In the genomic region with DNA sequence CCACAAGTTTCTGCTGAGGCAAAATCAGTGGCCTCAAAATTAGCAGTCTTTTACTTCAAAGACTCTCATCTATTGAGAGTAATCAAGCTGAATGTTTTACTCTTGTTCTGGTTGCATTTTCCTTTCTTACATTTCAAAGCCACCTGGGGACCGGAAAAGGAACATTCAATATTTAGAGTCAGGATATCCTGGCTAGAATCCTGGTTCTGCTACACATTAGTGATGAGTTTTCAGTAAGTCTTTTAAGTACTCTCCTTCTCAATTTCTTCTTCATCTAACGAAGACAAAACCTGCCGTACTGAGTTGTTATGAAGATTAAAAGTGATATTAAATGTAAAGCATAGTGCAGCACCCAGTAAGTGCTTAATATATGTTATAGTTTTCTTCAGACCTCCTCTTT, we compare ENCODE assay signal across 21 cellular contexts. TPM values are rescaled to one million over a fixed set of nuclear protein-coding genes. Genes with fewer than 3 reads are reported as not detected.
"Had no signal": no experiment of that assay in that cellular context is flagged by ENCODE, and none has a peak within 500 bp of the region (broad histone marks: within the 10 kb centered on the region; RNA-seq: fewer than 3 reads in every experiment).

No MANE protein-coding gene starts in this region.

- ATAC-seq: activated CD4-positive, alpha-beta T cell treated with anti-CD3 and anti-CD28 coated beads for 36 hours; activated naive CD4-positive, alpha-beta T cell treated with anti-CD3 and anti-CD28 coated beads, Interleukin-2, amount 50 U/mL, for 72 hours; activated T-cell treated with anti-CD3 and anti-CD28 coated beads, Interleukin-2, amount 50 U/mL, for 72 hours; body of pancreas; heart left ventricle; lower lobe of right lung; natural killer cell treated with Interleukin-12 subunit alpha and Interleukin-12 subunit beta and Interleukin-15 and Interleukin-18, amount 100 ng/mL, for 72 hours; right cardiac atrium; T-cell had no signal

- H3K4me3 ChIP-seq: body of pancreas, cardiac muscle cell, heart left ventricle, lower lobe of right lung, testis had no signal

- H3K27me3 Mint-ChIP-seq: activated CD4-positive, alpha-beta T cell treated with anti-CD3 and anti-CD28 coated beads for 36 hours; natural killer cell treated with Interleukin-12 subunit alpha and Interleukin-12 subunit beta and Interleukin-15 and Interleukin-18, amount 100 ng/mL, for 72 hours; T-cell had no signal

- H3K9me3 Mint-ChIP-seq: natural killer cell treated with Interleukin-12 subunit alpha and Interleukin-12 subunit beta and Interleukin-15 and Interleukin-18, amount 100 ng/mL, for 72 hours had no signal

- DNase-seq: activated CD4-positive, alpha-beta T cell treated with anti-CD3 and anti-CD28 coated beads for 36 hours; activated CD4-positive, alpha-beta T cell treated with anti-CD3 and anti-CD28 coated beads, Interleukin-2, amount 50 U/mL, for 4 hours; activated CD4-positive, CD25-positive, alpha-beta regulatory T cell; activated naive CD4-positive, alpha-beta T cell; activated T-cell treated with anti-CD3 and anti-CD28 coated beads for 4 hours; activated T-cell treated with anti-CD3 and anti-CD28 coated beads, Interleukin-2, amount 50 U/mL, for 72 hours; body of pancreas; cortex of kidney; heart left ventricle; lower lobe of right lung; posterior cingulate gyrus; right cardiac atrium; stimulated activated CD4-positive, alpha-beta T cell treated with anti-CD3 and anti-CD28 coated beads, Interleukin-2, amount 100 ng/mL, for 48 hours; stimulated activated naive CD4-positive, alpha-beta T cell treated with Interleukin-2 at 50 U/mL for 16 hours; T-cell; testis had no signal

- H3K27ac Mint-ChIP-seq: activated CD4-positive, alpha-beta T cell treated with anti-CD3 and anti-CD28 coated beads for 36 hours; activated naive CD4-positive, alpha-beta T cell treated with anti-CD3 and anti-CD28 coated beads, Interleukin-2, amount 50 U/mL, for 72 hours; activated T-cell treated with anti-CD3 and anti-CD28 coated beads, Interleukin-2, amount 50 U/mL, for 72 hours; natural killer cell treated with Interleukin-12 subunit alpha and Interleukin-12 subunit beta and Interleukin-15 and Interleukin-18, amount 100 ng/mL, for 72 hours; T-cell had no signal

- H3K36me3 Mint-ChIP-seq: activated naive CD4-positive, alpha-beta T cell treated with anti-CD3 and anti-CD28 coated beads, Interleukin-2, amount 50 U/mL, for 72 hours; natural killer cell treated with Interleukin-12 subunit alpha and Interleukin-12 subunit beta and Interleukin-15 and Interleukin-18, amount 100 ng/mL, for 72 hours; T-cell had no signal

- H3K4me3 Mint-ChIP-seq: activated CD4-positive, alpha-beta T cell treated with anti-CD3 and anti-CD28 coated beads for 36 hours; activated T-cell treated with anti-CD3 and anti-CD28 coated beads, Interleukin-2, amount 50 U/mL, for 72 hours; natural killer cell treated with Interleukin-12 subunit alpha and Interleukin-12 subunit beta and Interleukin-15 and Interleukin-18, amount 100 ng/mL, for 72 hours; T-cell had no signal

- H3K4me1 Mint-ChIP-seq: activated CD4-positive, alpha-beta T cell treated with anti-CD3 and anti-CD28 coated beads for 36 hours; T-cell had no signal

- H3K27me3 ChIP-seq: body of pancreas, cardiac muscle cell, heart left ventricle, testis had no signal

- H3K9me3 ChIP-seq: body of pancreas, lower lobe of right lung, testis had no signal

- H3K4me1 ChIP-seq: body of pancreas, testis had no signal

- H3K27ac ChIP-seq: body of pancreas, cardiac muscle cell, lower lobe of right lung, testis had no signal

- H3K36me3 ChIP-seq: cardiac muscle cell, heart left ventricle, lower lobe of right lung had no signal

RNA-seq across cellular contexts. Expression of a gene that starts 52.4 kb away (rescaled TPM):
- total RNA-seq: activated CD4-positive, alpha-beta T cell treated with anti-CD3 and anti-CD28 coated beads for 36 hours; activated naive CD4-positive, alpha-beta T cell treated with anti-CD3 and anti-CD28 coated beads, Interleukin-2, amount 50 U/mL, for 72 hours; activated T-cell treated with anti-CD3 and anti-CD28 coated beads, Interleukin-2, amount 50 U/mL, for 72 hours; cardiac muscle cell; kidney epithelial cell; lower lobe of right lung; natural killer cell treated with Interleukin-12 subunit alpha and Interleukin-12 subunit beta and Interleukin-15 and Interleukin-18, amount 100 ng/mL, for 72 hours; T-helper 2 cell treated with Interferon-gamma antibody and Interleukin-4, amounts not matched to agents 100 ng/mL and 5 ng/mL, for 36 hours had no signal
- polyA plus RNA-seq: cardiac muscle cell had no signal
